19 cellular contexts compared by ENCODE assay signal in genomic region chr2:45707034-45707433, GRCh38. TPM values are rescaled to one million over a fixed set of nuclear protein-coding genes. Genes with fewer than 3 reads are reported as not detected.
DNase-seq lines count a peak whose midpoint lies in the region; TF ChIP-seq lines count a peak whose summit lies in the region.
"Had no signal": no experiment of that assay in that cellular context is flagged by ENCODE, and none has a peak within 500 bp of the region (broad histone marks: within the 10 kb centered on the region; RNA-seq: fewer than 3 reads in every experiment).

No MANE protein-coding gene starts in this region.

- H2AFZ ChIP-seq in MM.1S (ENCODE audit: low read length) = no peak overlapping the region

- intact Hi-C loops in colonic mucosa (cut with DNase I) = loop anchor here (10.0 kb wide), 1 partner anchor 52 kb away; the partner anchor contains the start of gene PRKCE

- no peaks in the 10 kb centered on the region for H4K20me1 ChIP-seq in MM.1S (ENCODE audit: insufficient read depth, low read length)

- no peaks in the 10 kb centered on the region for H3F3A ChIP-seq in MM.1S (ENCODE audit: insufficient read depth, low read length)

- no peaks in the 10 kb centered on the region for H3K9me2 ChIP-seq in MM.1S (replicated peaks; ENCODE audit: insufficient read depth, low read length)

- H3K4me1 ChIP-seq in colonic mucosa (no peaks in the 10 kb centered on the region), MM.1S (ENCODE audit: low read length) (no peaks in the 10 kb centered on the region)

- H3K27me3 ChIP-seq in colonic mucosa (no peaks in the 10 kb centered on the region), MM.1S (replicated peaks; ENCODE audit: insufficient read depth, low read length) (no peaks in the 10 kb centered on the region)
- H3K27me3 ChIP-seq: BLaER1 treated with 17β-estradiol and CSF1 and Interleukin-3, amounts not matched to agents 10 nM and 100 nM; MG63 had no signal

- H3K36me3 ChIP-seq in colonic mucosa = no peaks in the 10 kb centered on the region
- H3K36me3 ChIP-seq in MM.1S (replicated peaks; ENCODE audit: insufficient read depth, low read length) = no peaks in the 10 kb centered on the region

- H3K79me2 ChIP-seq in MM.1S (ENCODE audit: low read length) = no peaks in the 10 kb centered on the region

- no peak for TF ChIP-seq CTCF in fibroblast of mammary gland (conservative IDR thresholded peaks at IDR 0.05; ENCODE audit: control insufficient read depth, insufficient read depth, low read depth, low read length)
- no peak for TF ChIP-seq CTCF in colonic mucosa (IDR thresholded peaks at IDR 0.05)
- no peak for TF ChIP-seq CTCF in MM.1S (IDR thresholded peaks at IDR 0.05; ENCODE audit: low read length)

- no peaks in the 10 kb centered on the region for H3K9me3 ChIP-seq in colonic mucosa
- H3K9me3 ChIP-seq in MM.1S (replicated peaks; ENCODE audit: insufficient read depth, low read length) = no peaks in the 10 kb centered on the region
- H3K9me3 ChIP-seq: MG63 had no signal

- H3K4me3 ChIP-seq in fibroblast of mammary gland (ENCODE audit: control insufficient read depth, low read depth, low read length) (no peak overlapping the region), colonic mucosa (no peak overlapping the region), MM.1S (ENCODE audit: low read length) (no peak overlapping the region)
- H3K4me3 ChIP-seq: BLaER1 treated with 17β-estradiol and CSF1 and Interleukin-3, amounts not matched to agents 10 nM and 100 nM; MG63 had no signal

- DNase-seq in NCI-H1417 (lab: John Stamatoyannopoulos, UW) (peak in 2 of 3 experiments; percentile 23 to 68), NCI-H1417 treated with DMSO at 0.1 percent for 48 hours (lab: John Stamatoyannopoulos, UW) (no peak), NCI-H2227 (lab: John Stamatoyannopoulos, UW; ENCODE audit: unreplicated experiment) (peak; percentile 82), fibroblast of mammary gland (ENCODE audit: low read depth) (peak; percentile 16), iPS-NIHi11 (ENCODE audit: low spot score) (no peak), colonic mucosa (no peak), MM.1S (no peak)
- DNase-seq: 8988T; CD8-positive, alpha-beta memory T cell; DND-41; GDM1; HFFc6; MG63; NCI-H1092 treated with DMSO at 0.1 percent for 48 hours; NCI-H2029; NCI-H510A treated with DMSO at 0.1 percent for 48 hours had no signal

- no peak overlapping the region for H3K9ac ChIP-seq in colonic mucosa (ENCODE audit: low read depth in 2 of 2, low read length in 2 of 2)
- no peak overlapping the region for H3K9ac ChIP-seq in MM.1S (ENCODE audit: low read length)
- H3K9ac ChIP-seq: BLaER1 treated with 17β-estradiol and CSF1 and Interleukin-3, amounts not matched to agents 10 nM and 100 nM; KMS-11 had no signal

- H3K27ac ChIP-seq in temporal lobe (ENCODE audit: low read depth, low read length) (peak overlapping the region; percentile 31), colonic mucosa (no peak overlapping the region), MM.1S (ENCODE audit: low read length) (no peak overlapping the region)
- H3K27ac ChIP-seq: BLaER1 treated with 17β-estradiol and CSF1 and Interleukin-3, amounts not matched to agents 10 nM and 100 nM; KMS-11 had no signal

- no peak overlapping the region for H3K4me2 ChIP-seq in MM.1S (ENCODE audit: low read depth, low read length)
- H3K4me2 ChIP-seq: BLaER1 treated with 17β-estradiol and CSF1 and Interleukin-3, amounts not matched to agents 10 nM and 100 nM; KMS-11 had no signal

RNA-seq across cellular contexts. Expression of gene PRKCE, which starts 55.6 kb away (rescaled TPM):
- total RNA-seq in temporal lobe (51.1 TPM), colonic mucosa (10 to 100 TPM; 17.5 to 25.8 TPM)

Comparison
In these comparisons a context has a peak if more than half of its experiments do, and no peak if none do; other contexts are left out.
1. DNase-seq: peak in NCI-H1417 (2 of 3), NCI-H2227 (single experiment) and fibroblast of mammary gland (single experiment); none in NCI-H1417 treated with DMSO at 0.1 percent for 48 hours (single experiment), iPS-NIHi11 (single experiment), colonic mucosa (single experiment) and MM.1S (single experiment).